In genomic region chr9:135015565-135015964, GRCh38 we compare ENCODE assay signal across 23 cellular contexts.
"Had no signal": no experiment of that assay in that cellular context is flagged by ENCODE, and none has a peak within 500 bp of the region (broad histone marks: within the 10 kb centered on the region; RNA-seq: fewer than 3 reads in every experiment).

No MANE protein-coding gene starts in this region.

- DNase-seq: colonic mucosa; effector memory CD4-positive, alpha-beta T cell; heart right ventricle; hippocampal formation; kidney glomerular epithelial cell; left ventricle myocardium superior; lower lobe of right lung; natural killer cell; spleen; stimulated activated CD4-positive, alpha-beta T cell treated with anti-CD3 and anti-CD28 coated beads, Interleukin-2, amount 100 ng/mL, for 48 hours; stimulated activated naive B cell treated with anti-CD40 and anti-IgM and Interleukin-4, amounts not matched to agents 10 μg/mL and 1 μg/mL and 100 μg/mL, for 72 hours; upper lobe of right lung; uterus had no signal

- H3K27ac Mint-ChIP-seq: dendritic cell treated with granulocyte-macrophage colony-stimulating factor and Interleukin-4, amounts not matched to agents 40 ng/mL and 50 ng/mL, for 4 days; natural killer cell; stimulated activated naive B cell treated with anti-CD40 and anti-IgM and Interleukin-4, amounts not matched to agents 10 μg/mL and 1 μg/mL and 100 μg/mL, for 72 hours; stimulated activated naive CD8-positive, alpha-beta T cell treated with anti-CD3 and anti-CD28 coated beads, Interleukin-15, Interleukin-2, amounts not matched to agents 100 ng/mL and 50 ng/mL, for 24 hours had no signal

- H3K27ac ChIP-seq: colonic mucosa, esophagus muscularis mucosa, foreskin keratinocyte, gastroesophageal sphincter, heart right ventricle, lower lobe of right lung, prostate gland, right atrium auricular region, spleen, thoracic aorta, tibial nerve, upper lobe of right lung, uterus had no signal

- H3K27me3 Mint-ChIP-seq: stimulated activated naive CD8-positive, alpha-beta T cell treated with anti-CD3 and anti-CD28 coated beads, Interleukin-15, Interleukin-2, amounts not matched to agents 100 ng/mL and 50 ng/mL, for 24 hours had no signal

- H3K4me3 ChIP-seq: colonic mucosa, esophagus muscularis mucosa, gastroesophageal sphincter, heart right ventricle, lower lobe of right lung, prostate gland, right atrium auricular region, spleen, thoracic aorta, tibial nerve, upper lobe of right lung, uterus had no signal

- H3K4me1 ChIP-seq: colonic mucosa, esophagus muscularis mucosa, foreskin keratinocyte, gastroesophageal sphincter, lower lobe of right lung, prostate gland, right atrium auricular region, spleen, tibial nerve, upper lobe of right lung, uterus had no signal

- H3K36me3 ChIP-seq: colonic mucosa, esophagus muscularis mucosa, gastroesophageal sphincter, heart right ventricle, lower lobe of right lung, prostate gland, right atrium auricular region, spleen, thoracic aorta, tibial nerve, upper lobe of right lung, uterus had no signal

- H3K27me3 ChIP-seq: colonic mucosa, foreskin keratinocyte, right atrium auricular region, upper lobe of right lung, uterus had no signal

- H3K4me3 Mint-ChIP-seq: dendritic cell treated with granulocyte-macrophage colony-stimulating factor and Interleukin-4, amounts not matched to agents 40 ng/mL and 50 ng/mL, for 4 days; natural killer cell; stimulated activated naive B cell treated with anti-CD40 and anti-IgM and Interleukin-4, amounts not matched to agents 10 μg/mL and 1 μg/mL and 100 μg/mL, for 72 hours; stimulated activated naive CD8-positive, alpha-beta T cell treated with anti-CD3 and anti-CD28 coated beads, Interleukin-15, Interleukin-2, amounts not matched to agents 100 ng/mL and 50 ng/mL, for 24 hours had no signal

- H3K36me3 Mint-ChIP-seq: natural killer cell; stimulated activated naive B cell treated with anti-CD40 and anti-IgM and Interleukin-4, amounts not matched to agents 10 μg/mL and 1 μg/mL and 100 μg/mL, for 72 hours had no signal

- ATAC-seq: foreskin keratinocyte; gastroesophageal sphincter; heart right ventricle; left ventricle myocardium superior; lower lobe of right lung; natural killer cell; sciatic nerve; stimulated activated naive B cell treated with anti-CD40 and anti-IgM and Interleukin-4, amounts not matched to agents 10 μg/mL and 1 μg/mL and 100 μg/mL, for 72 hours; upper lobe of right lung had no signal

- H3K9me3 ChIP-seq: colonic mucosa, esophagus muscularis mucosa, gastroesophageal sphincter, heart right ventricle, lower lobe of right lung, prostate gland, right atrium auricular region, spleen, thoracic aorta, tibial nerve, upper lobe of right lung, uterus had no signal

- H3K9me3 Mint-ChIP-seq: dendritic cell treated with granulocyte-macrophage colony-stimulating factor and Interleukin-4, amounts not matched to agents 40 ng/mL and 50 ng/mL, for 4 days; natural killer cell; stimulated activated naive B cell treated with anti-CD40 and anti-IgM and Interleukin-4, amounts not matched to agents 10 μg/mL and 1 μg/mL and 100 μg/mL, for 72 hours; stimulated activated naive CD8-positive, alpha-beta T cell treated with anti-CD3 and anti-CD28 coated beads, Interleukin-15, Interleukin-2, amounts not matched to agents 100 ng/mL and 50 ng/mL, for 24 hours had no signal
